Comparison of ENCODE assay signal across 7 cellular contexts in genomic region chr11:9090488-9091043, GRCh38. TPM values are rescaled to one million over a fixed set of nuclear protein-coding genes. Genes with fewer than 3 reads are reported as not detected.
DNase-seq lines count a peak whose midpoint lies in the region; ATAC-seq and TF ChIP-seq lines count a peak whose summit lies in the region.

No MANE protein-coding gene starts in this region.

- no peaks in the 10 kb centered on the region for H3K9me3 ChIP-seq in spleen

- H3K27ac ChIP-seq in spleen = peak overlapping the region in 2 of 8 donors; percentile 20 to 23

- no peaks in the 10 kb centered on the region for H3K36me3 ChIP-seq in spleen

- H3K27me3 ChIP-seq in spleen (replicated peaks in 1 of 7) = peaks cover 0 to 66% (median 19%) of the 10 kb centered on the region in 7 donors

- no peak overlapping the region for H3K27ac Mint-ChIP-seq in activated naive CD8-positive, alpha-beta T cell treated with anti-CD3 and anti-CD28 coated beads, Interleukin-2, amount 10 ng/mL, durations not matched to agents 7 days and 5 days

- no peaks in the 10 kb centered on the region for H3K9me3 Mint-ChIP-seq in activated naive CD8-positive, alpha-beta T cell treated with anti-CD3 and anti-CD28 coated beads, Interleukin-2, amount 10 ng/mL, durations not matched to agents 7 days and 5 days

- peaks cover 0 to 16% (median 11%) of the 10 kb centered on the region in 6 donors for H3K4me1 ChIP-seq in spleen

- POLR2A ChIA-PET in activated naive CD8-positive, alpha-beta T cell treated with anti-CD3 and anti-CD28 coated beads, Interleukin-2, amount 10 ng/mL, durations not matched to agents 7 days and 5 days (lab: Charles Lee) = no interaction called here

- TF ChIP-seq CTCF in GM20000 (IDR thresholded peaks at IDR 0.05; ENCODE audit: extremely low read depth, missing control alignments) (no peak), spleen (IDR thresholded peaks at IDR 0.05 in 8 of 11, conservative IDR thresholded peaks at IDR 0.05 in 3 of 11) (no peak)

- TF ChIP-seq POLR2A in spleen (IDR thresholded peaks at IDR 0.05) = no peak

- peak overlapping the region; percentile 38 for H3K4me3 Mint-ChIP-seq in activated naive CD8-positive, alpha-beta T cell treated with anti-CD3 and anti-CD28 coated beads, Interleukin-2, amount 10 ng/mL, durations not matched to agents 7 days and 5 days

- DNase-seq in GM20000 (ENCODE audit: low spot score) = peak; percentile 35
- DNase-seq in activated naive CD8-positive, alpha-beta T cell treated with anti-CD3 and anti-CD28 coated beads, Interleukin-2, amount 10 ng/mL, durations not matched to agents 7 days and 5 days = no peak
- no peak for DNase-seq in spleen
- no peak for DNase-seq in inferior parietal cortex (ENCODE audit: extremely low spot score)

- ATAC-seq in activated naive CD8-positive, alpha-beta T cell treated with anti-CD3 and anti-CD28 coated beads, Interleukin-2, amount 10 ng/mL, durations not matched to agents 7 days and 5 days (ENCODE audit: low read depth) = no peak
- ATAC-seq in GM21390 (IDR thresholded peaks at IDR 0.05; ENCODE audit: unreplicated experiment) (no peak), GM19467 (IDR thresholded peaks at IDR 0.05; ENCODE audit: unreplicated experiment) (no peak)

- WGBS in spleen, 5 donors = 28 to 39% (median 33%) methylated on average over 20 of the region's 20 CpGs

- H3K4me1 Mint-ChIP-seq in activated naive CD8-positive, alpha-beta T cell treated with anti-CD3 and anti-CD28 coated beads, Interleukin-2, amount 10 ng/mL, durations not matched to agents 7 days and 5 days = no peaks in the 10 kb centered on the region

- intact Hi-C loops in spleen (cut with DNase I; ENCODE audit: low total_unique reads) = no loop called here

- peaks cover 57% of the 10 kb centered on the region for H3K27me3 Mint-ChIP-seq in activated naive CD8-positive, alpha-beta T cell treated with anti-CD3 and anti-CD28 coated beads, Interleukin-2, amount 10 ng/mL, durations not matched to agents 7 days and 5 days

- no peaks in the 10 kb centered on the region for H3K36me3 Mint-ChIP-seq in activated naive CD8-positive, alpha-beta T cell treated with anti-CD3 and anti-CD28 coated beads, Interleukin-2, amount 10 ng/mL, durations not matched to agents 7 days and 5 days

- H3K4me3 ChIP-seq in iPS-11a (ENCODE audit: low read depth, low read length) = peak overlapping the region; percentile 24
- peak overlapping the region in 7 of 8 donors; percentile 30 to 70 (median 47) for H3K4me3 ChIP-seq in spleen

RNA-seq across cellular contexts. Expression of gene SCUBE2, which starts 0.8 kb away (rescaled TPM):
- total RNA-seq in activated naive CD8-positive, alpha-beta T cell treated with anti-CD3 and anti-CD28 coated beads, Interleukin-2, amount 10 ng/mL, durations not matched to agents 7 days and 5 days = not detected
- 10 to 100 TPM in 4 of 7 donors, 1 to 10 TPM in 3; 4.8 to 28.6 (median 10.5) TPM for total RNA-seq in spleen
- polyA plus RNA-seq in spleen = 1 to 10 TPM; 2.4 to 5.5 (median 3.0) TPM

Comparison
In these comparisons a context has a peak if more than half of its experiments do, and no peak if none do; other contexts are left out.
1. RNA of gene SCUBE2, which starts 0.8 kb away (total RNA-seq): 4.8 to 28.6 TPM in spleen; not detected in activated naive CD8-positive, alpha-beta T cell treated with anti-CD3 and anti-CD28 coated beads, Interleukin-2, amount 10 ng/mL, durations not matched to agents 7 days and 5 days; every median in the first group is over 4 times any median in the second.